17 cellular contexts compared by ENCODE assay signal in genomic region chr1:165845992-165846748, GRCh38. TPM values are rescaled to one million over a fixed set of nuclear protein-coding genes. Genes with fewer than 3 reads are reported as not detected.
DNase-seq lines count a peak whose midpoint lies in the region; ATAC-seq, FAIRE-seq and TF ChIP-seq lines count a peak whose summit lies in the region.
"Had no signal": no experiment of that assay in that cellular context is flagged by ENCODE, and none has a peak within 500 bp of the region (broad histone marks: within the 10 kb centered on the region; RNA-seq: fewer than 3 reads in every experiment).

No MANE protein-coding gene starts in this region.

- no peak overlapping the region for H3K56ac ChIP-seq in H9 (ENCODE audit: insufficient read length, low read depth, low read length)

- H3K23me2 ChIP-seq in H9 (ENCODE audit: insufficient read length, low read depth, low read length, poor library complexity, severe bottlenecking): no peaks in the 10 kb centered on the region

- H4K20me1 ChIP-seq in BLaER1 (peaks cover 100% of the 10 kb centered on the region), KMS-11 (ENCODE audit: insufficient read depth) (peaks cover 96% of the 10 kb centered on the region), H9 (ENCODE audit: control insufficient read depth, insufficient read depth, insufficient read length) (no peaks in the 10 kb centered on the region)

- no peaks in the 10 kb centered on the region for H3K9me3 ChIP-seq in BLaER1
- H3K9me3 ChIP-seq in H9 (ENCODE audit: control insufficient read depth, low read depth, low read length): no peaks in the 10 kb centered on the region
- no peaks in the 10 kb centered on the region for H3K9me3 ChIP-seq in left ventricle myocardium inferior (replicated peaks)
- H3K9me3 ChIP-seq: neutrophil, sigmoid colon, upper lobe of right lung had no signal

- H3K4ac ChIP-seq in H9 (ENCODE audit: low read depth, low read length): no peak overlapping the region

- H3K4me3 ChIP-seq in BLaER1 (no peak overlapping the region), KMS-11 (IDR thresholded peaks at IDR 0.05; ENCODE audit: insufficient read depth, low read depth, low read length) (peak overlapping the region; percentile 85), lower leg skin (ENCODE audit: low read depth, poor library complexity, severe bottlenecking) (no peak overlapping the region), left ventricle myocardium inferior (no peak overlapping the region)
- H3K4me3 ChIP-seq: sigmoid colon, upper lobe of right lung had no signal

- H2BK20ac ChIP-seq in H9 (ENCODE audit: low read depth, low read length, poor library complexity, severe bottlenecking): no peak overlapping the region

- peak overlapping the region; percentile 71 for H3K4me2 ChIP-seq in BLaER1
- H3K4me2 ChIP-seq in KMS-11: peak overlapping the region; percentile 87
- H3K4me2 ChIP-seq in H9 (ENCODE audit: insufficient read depth, insufficient read length, low read length): no peak overlapping the region

- no peaks in the 10 kb centered on the region for H3K27me3 ChIP-seq in BLaER1
- no peaks in the 10 kb centered on the region for H3K27me3 ChIP-seq in KMS-11 (ENCODE audit: insufficient read depth, low read depth)
- no peaks in the 10 kb centered on the region for H3K27me3 ChIP-seq in H9 (ENCODE audit: insufficient read depth, low read length)
- no peaks in the 10 kb centered on the region for H3K27me3 ChIP-seq in left ventricle myocardium inferior (ENCODE audit: low read depth)
- H3K27me3 ChIP-seq: neutrophil, sigmoid colon, upper lobe of right lung had no signal

- H3K79me1 ChIP-seq in H9 (ENCODE audit: insufficient read depth, low read depth, low read length, poor library complexity, severe bottlenecking): no peaks in the 10 kb centered on the region

- intact Hi-C loops in lower leg skin (cut with DNase I; ENCODE audit: low total_unique reads) (no loop called here), left ventricle myocardium inferior (cut with micrococcal nuclease) (no loop called here)

- DNase-seq in H9 (no peak), lower leg skin (ENCODE audit: low spot score in 2 of 2) (no peak), left ventricle myocardium inferior (no peak), frontal cortex (ENCODE audit: low spot score in 2 of 2) (no peak)
- DNase-seq: activated effector memory CD4-positive, alpha-beta T cell treated with Interleukin-2 at 50 U/mL for 16 hours; GOT3; KBM-7; NCI-H1930; NCI-H526; sigmoid colon; stimulated activated CD4-positive, alpha-beta T cell treated with anti-CD3 and anti-CD28 coated beads, Interleukin-4, amount 100 ng/mL, for 24 hours; upper lobe of right lung had no signal

- no peak overlapping the region for H2AK5ac ChIP-seq in H9 (ENCODE audit: insufficient read length, low read length)

- H3K18ac ChIP-seq in H9 (ENCODE audit: insufficient read length, low read depth, low read length): no peak overlapping the region

- no peak overlapping the region for H4K5ac ChIP-seq in H9 (ENCODE audit: insufficient read length, low read depth, low read length)

- no peak overlapping the region for H2BK15ac ChIP-seq in H9 (ENCODE audit: low read depth, low read length)

- ATAC-seq in GM18861 (IDR thresholded peaks at IDR 0.05; ENCODE audit: unreplicated experiment) (peak; percentile 35), HG02623 (IDR thresholded peaks at IDR 0.05; ENCODE audit: unreplicated experiment) (peak; percentile 45)
- ATAC-seq: upper lobe of right lung had no signal

- no peak overlapping the region for H2BK120ac ChIP-seq in H9 (ENCODE audit: low read depth, low read length, poor library complexity, severe bottlenecking)

- peaks cover 33 to 34% of the 10 kb centered on the region in 2 experiments for H3K4me1 Mint-ChIP-seq in H9

- no peak overlapping the region for H3K23ac ChIP-seq in H9 (ENCODE audit: insufficient read length, low read depth, low read length)

- no peak overlapping the region for H3K14ac ChIP-seq in H9 (ENCODE audit: insufficient read depth, low read length)

- H3K9me3 Mint-ChIP-seq in H9: peaks cover 0 to 2% of the 10 kb centered on the region in 2 experiments; a peak in 1 of 5 replicates

- TF ChIP-seq POLR2A in lower leg skin (IDR thresholded peaks at IDR 0.05): no peak

- H4K91ac ChIP-seq in H9 (ENCODE audit: insufficient read length, low read depth, low read length): no peak overlapping the region

- H3K27ac Mint-ChIP-seq in H9: peak overlapping the region in 1 of 3 experiments; percentile 53; a peak in 1 of 7 replicates

- no peak overlapping the region for H2BK5ac ChIP-seq in H9 (ENCODE audit: insufficient read length, low read length)

- no peaks in the 10 kb centered on the region for H3K27me3 Mint-ChIP-seq in H9 (ENCODE audit: low read depth)

- H3K27ac ChIP-seq in BLaER1 (no peak overlapping the region), KMS-11 (peak overlapping the region; percentile 48), H9 (ENCODE audit: insufficient read length, low read depth, low read length) (no peak overlapping the region), left ventricle myocardium inferior (replicated peaks) (no peak overlapping the region)
- H3K27ac ChIP-seq: neutrophil, sigmoid colon, upper lobe of right lung had no signal

- no peak overlapping the region for H2BK12ac ChIP-seq in H9 (ENCODE audit: insufficient read length, low read depth, low read length)

- H3K36me3 Mint-ChIP-seq in H9 (ENCODE audit: insufficient read depth in 1 of 3, low read depth in 3 of 3): peaks cover 16 to 21% (median 16%) of the 10 kb centered on the region in 3 experiments

- H4K8ac ChIP-seq in H9 (replicated peaks; ENCODE audit: insufficient read length, low read depth, low read length): no peak overlapping the region

- no peak overlapping the region; a peak in 1 of 5 replicates for H3K4me3 Mint-ChIP-seq in H9

- H2AFZ ChIP-seq in KMS-11 (ENCODE audit: low read depth) (no peak overlapping the region), H9 (ENCODE audit: low read length) (no peak overlapping the region)

- TF ChIP-seq CTCF in KMS-11 (conservative IDR thresholded peaks at IDR 0.05; ENCODE audit: low read depth, low read length): no peak
- TF ChIP-seq CTCF in H9 (conservative IDR thresholded peaks at IDR 0.05): no peak
- TF ChIP-seq CTCF in lower leg skin (IDR thresholded peaks at IDR 0.05): no peak
- TF ChIP-seq CTCF in left ventricle myocardium inferior (IDR thresholded peaks at IDR 0.05; ENCODE audit: borderline replicate concordance): no peak

- no CpG with 5 or more reads among the region's 2 CpGs for WGBS in H9 (ENCODE audit: extremely low coverage, insufficient read length, low lambda C conversion rate)
- 92 to 98% methylated on average over 2 of the region's 2 CpGs for WGBS in lower leg skin, 2 donors

- H3K36me3 ChIP-seq in BLaER1 (0 out of 2 replicates have a peak, but pooled peaks cover 4% of the 10 kb centered on the region), KMS-11 (ENCODE audit: insufficient read depth) (no peaks in the 10 kb centered on the region; the same call in 1 of the 2 replicates), left ventricle myocardium inferior (no peaks in the 10 kb centered on the region)
- H3K36me3 ChIP-seq: neutrophil, sigmoid colon, upper lobe of right lung had no signal

- H3K4me1 ChIP-seq in BLaER1 (peaks cover 83% of the 10 kb centered on the region), KMS-11 (ENCODE audit: low read depth, poor library complexity, severe bottlenecking) (peaks cover 100% of the 10 kb centered on the region), H9 (ENCODE audit: insufficient read depth, low read length) (peaks cover 9% of the 10 kb centered on the region; the same call in 1 of the 2 replicates), left ventricle myocardium inferior (peaks cover 22% of the 10 kb centered on the region)

- no peak for FAIRE-seq in frontal cortex (lab: Jason Lieb, UNC)

- H3K9ac ChIP-seq in BLaER1 (no peak overlapping the region), KMS-11 (peak overlapping the region; percentile 4; the same call in 1 of the 2 replicates), H9 (ENCODE audit: extremely low read depth, insufficient read length, low read length) (no peak overlapping the region)

- H3K79me2 ChIP-seq in KMS-11 (ENCODE audit: insufficient read depth, low read depth): peaks cover 98% of the 10 kb centered on the region
- peaks cover 84% of the 10 kb centered on the region for H3K79me2 ChIP-seq in H9 (ENCODE audit: insufficient read depth, low read length)

- no peak overlapping the region for H3T11ph ChIP-seq in H9 (ENCODE audit: low read length)

RNA-seq across cellular contexts. Expression of gene UCK2, which starts 18.8 kb away (rescaled TPM):
- 74.8 and 77.9 TPM in 2 replicates for total RNA-seq in H9 (2021)
- total RNA-seq in lower leg skin: 10 to 100 TPM; 40.3 to 47.8 (median 42.2) TPM
- 9.6 TPM for total RNA-seq in left ventricle myocardium inferior
- 77.9 TPM for total RNA-seq in frontal cortex
